In the genomic region with DNA sequence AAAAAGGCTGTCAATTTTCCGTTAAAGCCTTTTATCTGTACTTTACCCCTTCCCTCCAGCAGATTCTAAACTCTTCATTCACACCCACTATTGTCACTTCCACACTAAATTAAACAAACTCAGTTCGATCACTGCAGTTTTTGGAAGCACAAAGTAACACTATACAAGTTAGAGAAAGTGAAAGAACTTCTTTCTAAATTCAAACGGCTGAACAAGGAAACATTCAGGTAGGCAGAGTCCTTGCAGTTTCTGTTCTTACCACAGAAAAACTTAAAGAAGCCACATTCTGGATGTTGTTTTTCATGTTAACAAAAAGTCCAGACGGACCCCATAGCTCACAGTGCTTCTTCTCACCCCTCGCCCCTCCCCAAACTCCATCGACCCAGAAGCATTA, we compare ENCODE assay signal across 1 cellular context.
TF ChIP-seq lines count a peak whose summit lies in the region.

No MANE protein-coding gene starts in this region.

TF ChIP-seq in liver, 16 proteins besides CTCF, POLR2A, EP300 and RAD21 (continued from another document):
- no peak for TF ChIP-seq TAF1 (conservative IDR thresholded peaks at IDR 0.05)
- peak; percentile 1 for TF ChIP-seq FOXA2 (IDR thresholded peaks at IDR 0.05)
- TF ChIP-seq YY1 (IDR thresholded peaks at IDR 0.05): no peak
- peak; percentile 66 to 79 for TF ChIP-seq HNF4A (conservative IDR thresholded peaks at IDR 0.05)
- peak in 1 of 2 donors; percentile 30 for TF ChIP-seq RXRA (IDR thresholded peaks at IDR 0.05)
